In genomic region chr11:121863126-121863525, GRCh38 we compare ENCODE assay signal across 7 cellular contexts.
"Had no signal": no experiment of that assay in that cellular context is flagged by ENCODE, and none has a peak within 500 bp of the region (broad histone marks: within the 10 kb centered on the region; RNA-seq: fewer than 3 reads in every experiment).

No MANE protein-coding gene starts in this region.

- H3K4me3 Mint-ChIP-seq: GM23338, H9, HFFc6, IgD-negative memory B cell had no signal

- H3K27me3 Mint-ChIP-seq: IgD-negative memory B cell had no signal

- H3K36me3 Mint-ChIP-seq: IgD-negative memory B cell had no signal

- ATAC-seq: GM23338, HepG2 had no signal

- H3K4me2 ChIP-seq: GM23338 had no signal

- H3K27ac Mint-ChIP-seq: GM23338, H9, HFFc6, IgD-negative memory B cell had no signal

- H3K4me3 ChIP-seq: GM23338 had no signal

- DNase-seq: H9, HCEC 1CT, HFFc6 had no signal

- H3K27ac ChIP-seq: HL-60 had no signal

- H3K4me1 Mint-ChIP-seq: GM23338, H9, IgD-negative memory B cell had no signal

- H2AFZ ChIP-seq: GM23338 had no signal
